ENCODE assay signal across 12 cellular contexts in genomic region chr15:36884404-36885335, GRCh38.
DNase-seq lines count a peak whose midpoint lies in the region; ATAC-seq and TF ChIP-seq lines count a peak whose summit lies in the region.
"Had no signal": no experiment of that assay in that cellular context is flagged by ENCODE, and none has a peak within 500 bp of the region (broad histone marks: within the 10 kb centered on the region; RNA-seq: fewer than 3 reads in every experiment).

No MANE protein-coding gene starts in this region.

- no peak for ATAC-seq in activated T-cell treated with anti-CD3 and anti-CD28 coated beads, Interleukin-2, amount 50 U/mL, for 72 hours (replicated peaks in 1 of 2)
- ATAC-seq in GM19397 (IDR thresholded peaks at IDR 0.05; ENCODE audit: unreplicated experiment), result no peak

- H3K4me1 Mint-ChIP-seq in activated T-cell treated with anti-CD3 and anti-CD28 coated beads, Interleukin-2, amount 50 U/mL, for 72 hours (ENCODE audit: low read depth), result peaks cover 16% of the 10 kb centered on the region

- no peak for DNase-seq in activated T-cell treated with anti-CD3 and anti-CD28 coated beads, Interleukin-2, amount 50 U/mL, for 72 hours
- no peak for DNase-seq in activated T-cell treated with anti-CD3 and anti-CD28 coated beads, Interleukin-2, amount 50 U/mL, for 48 hours
- DNase-seq in dorsolateral prefrontal cortex (no peak), transverse colon (no peak), H7 (no peak), RWPE1 (ENCODE audit: low spot score) (no peak)
- DNase-seq: activated gamma-delta T cell had no signal

- POLR2A ChIA-PET in RWPE1 (lab: Yijun Ruan, JAX; ENCODE audit: low non-redundant PET), result interaction anchor here (0.6 kb wide), 1 partner anchor 221 kb away, joined by 4 read pairs; no protein-coding TSS in a partner anchor

- H3K27me3 ChIP-seq in dorsolateral prefrontal cortex (peaks cover 0 to 90% (median 58%) of the 10 kb centered on the region in 45 donors), muscle layer of duodenum (ENCODE audit: low read depth, low read length) (peaks cover 27% of the 10 kb centered on the region), transverse colon (peaks cover 100% of the 10 kb centered on the region), H7 (ENCODE audit: control insufficient read depth, insufficient read depth, low read length) (peaks cover 99% of the 10 kb centered on the region)

- no peak overlapping the region for H3K4me3 Mint-ChIP-seq in activated T-cell treated with anti-CD3 and anti-CD28 coated beads, Interleukin-2, amount 50 U/mL, for 72 hours

- TF ChIP-seq CTCF in dorsolateral prefrontal cortex (IDR thresholded peaks at IDR 0.05 in 54 of 56, conservative IDR thresholded peaks at IDR 0.05 in 2 of 56; ENCODE audit: low read depth in 1 of 56, partially characterized antibody in 56 of 56) (no peak), transverse colon (IDR thresholded peaks at IDR 0.05) (no peak), RWPE1 (conservative IDR thresholded peaks at IDR 0.05; ENCODE audit: low read depth) (no peak)

- H3K27ac ChIP-seq in dorsolateral prefrontal cortex, result peak overlapping the region in 29 of 59 donors; percentile 1 to 53 (median 28)
- peak overlapping the region; percentile 70 for H3K27ac ChIP-seq in muscle layer of duodenum (ENCODE audit: low read length)
- peak overlapping the region; percentile 42 to 83 (median 71) for H3K27ac ChIP-seq in transverse colon
- H3K27ac ChIP-seq in RWPE1, result no peak overlapping the region
- H3K27ac ChIP-seq: brain microvascular endothelial cell, left lung had no signal

- in situ Hi-C loops in transverse colon (cut with MboI; ENCODE audit: low pct_ligation_motif_present in 1 of 4, low pct_unique_long_range_greater_than_20kb in 1 of 4, low sequenced_read_pairs in 3 of 4), result loop anchor here (10.0 to 25.0 kb wide), 3 partner anchors 220 to 1003 kb away; partner anchors contain the start of gene MEIS2 (in 4 of the 4)

- peak overlapping the region; percentile 54 for H3K27ac Mint-ChIP-seq in activated T-cell treated with anti-CD3 and anti-CD28 coated beads, Interleukin-2, amount 50 U/mL, for 72 hours
- H3K27ac Mint-ChIP-seq: CD14-positive monocyte had no signal

- peaks cover 3 to 4% of the 10 kb centered on the region in 2 donors for H3K4me1 ChIP-seq in muscle layer of duodenum (ENCODE audit: control insufficient read depth in 1 of 2, insufficient read depth in 2 of 2, low read length in 2 of 2)
- H3K4me1 ChIP-seq in transverse colon, result peaks cover 0 to 14% (median 2%) of the 10 kb centered on the region in 4 donors

- H3K36me3 Mint-ChIP-seq in activated T-cell treated with anti-CD3 and anti-CD28 coated beads, Interleukin-2, amount 50 U/mL, for 72 hours (ENCODE audit: insufficient read depth in 2 of 2), result peaks cover 2 to 3% of the 10 kb centered on the region in 2 donors

- peaks cover 99% of the 10 kb centered on the region for H3K27me3 Mint-ChIP-seq in activated T-cell treated with anti-CD3 and anti-CD28 coated beads, Interleukin-2, amount 50 U/mL, for 72 hours (ENCODE audit: low read depth)

- intact Hi-C loops in dorsolateral prefrontal cortex (cut with DNase I), result loop anchor here (5.0 to 10.0 kb wide), 5 partner anchors 130 to 1000 kb away; no protein-coding TSS in a partner anchor
- intact Hi-C loops in transverse colon (cut with DNase I; ENCODE audit: low total_unique reads), result loop anchor here (5.0 kb wide), 1 partner anchor 213 kb away; no protein-coding TSS in a partner anchor

- no peak for TF ChIP-seq EP300 in transverse colon (IDR thresholded peaks at IDR 0.05; ENCODE audit: low read depth)

- H3K9me3 ChIP-seq in muscle layer of duodenum (ENCODE audit: control insufficient read depth in 1 of 2, low read length in 2 of 2), result no peaks in the 10 kb centered on the region
- no peaks in the 10 kb centered on the region for H3K9me3 ChIP-seq in transverse colon
- H3K9me3 ChIP-seq: left lung had no signal

- H3K4me3 ChIP-seq in dorsolateral prefrontal cortex (peak overlapping the region in 37 of 59 donors; percentile 28 to 66 (median 49)), muscle layer of duodenum (ENCODE audit: low read depth in 1 of 2, low read length in 2 of 2) (peak overlapping the region; percentile 63 to 64), transverse colon (peak overlapping the region in 1 of 4 donors; percentile 26), H7 (ENCODE audit: insufficient read depth, low read depth, low read length) (no peak overlapping the region)
- H3K4me3 ChIP-seq: left lung had no signal

- H3K36me3 ChIP-seq in muscle layer of duodenum (ENCODE audit: control insufficient read depth in 1 of 2, insufficient read depth in 2 of 2, low read length in 2 of 2), result no peaks in the 10 kb centered on the region
- H3K36me3 ChIP-seq in transverse colon, result no peaks in the 10 kb centered on the region
- H3K36me3 ChIP-seq in H7 (replicated peaks; ENCODE audit: control insufficient read depth, insufficient read depth, low read length), result no peaks in the 10 kb centered on the region
- H3K36me3 ChIP-seq: brain microvascular endothelial cell, left lung had no signal

- 34 to 36% methylated on average over 10 of the region's 10 CpGs for WGBS in transverse colon (ENCODE audit: low coverage in 1 of 2), 2 donors

- CTCF ChIA-PET in RWPE1 (lab: Yijun Ruan, JAX), result interaction anchor here (0.7 to 2.7 kb wide), 9 partner anchors 12 to 376 kb away, joined by 3 to 13 read pairs (median 4); no protein-coding TSS in a partner anchor

- no peak for TF ChIP-seq POLR2A in transverse colon (IDR thresholded peaks at IDR 0.05)

- peaks cover 0 to 2% of the 10 kb centered on the region in 2 donors for H3K9me3 Mint-ChIP-seq in activated T-cell treated with anti-CD3 and anti-CD28 coated beads, Interleukin-2, amount 50 U/mL, for 72 hours
